In the genomic region with DNA sequence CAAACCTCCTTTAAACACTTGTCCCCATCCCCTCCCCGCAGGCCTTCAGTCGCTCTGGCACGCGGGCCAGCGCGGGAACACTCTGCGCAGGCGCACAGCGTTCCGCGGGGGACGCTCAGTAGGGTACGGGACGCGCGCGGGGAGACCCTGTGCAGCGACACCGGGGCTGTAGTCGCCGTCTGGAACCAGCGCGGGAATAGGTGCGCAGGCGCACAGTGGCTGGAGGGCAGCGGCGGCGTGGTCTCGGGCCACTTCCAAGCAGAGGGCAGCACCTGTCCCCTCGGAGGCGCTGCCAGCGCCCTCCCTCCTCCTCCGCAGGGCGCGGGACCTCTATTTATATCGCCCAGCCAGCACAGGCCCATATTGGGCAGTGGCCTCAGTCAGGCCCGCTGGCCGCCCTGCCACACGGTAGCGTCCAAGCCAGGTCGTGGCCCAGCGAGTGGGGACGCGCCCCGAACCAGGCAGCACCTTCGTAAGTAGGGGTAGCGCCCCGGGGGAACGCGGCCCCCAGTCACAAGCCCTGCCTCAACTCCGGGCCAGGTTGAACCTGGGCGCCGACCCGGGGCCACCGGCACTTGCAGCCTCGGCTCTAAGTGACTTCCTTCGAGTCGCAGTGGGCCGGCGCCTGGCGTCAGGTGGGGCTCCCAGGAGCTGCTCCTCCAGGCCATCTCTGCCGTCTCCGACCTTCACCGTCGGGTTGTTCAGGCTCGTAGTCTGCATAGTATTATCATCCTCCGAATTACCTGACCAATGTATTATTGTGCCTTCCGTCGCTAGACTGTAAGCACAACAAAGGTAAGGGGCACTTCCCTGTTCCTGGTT, we compare ENCODE assay signal across 9 cellular contexts. TPM values are rescaled to one million over a fixed set of nuclear protein-coding genes. Genes with fewer than 3 reads are reported as not detected.
A peak's percentile ranks its signal among the peaks of the same experiment; 100 is the strongest.
DNase-seq lines count a peak whose midpoint lies in the region; ATAC-seq, FAIRE-seq and TF ChIP-seq lines count a peak whose summit lies in the region.
"Had no signal": no experiment of that assay in that cellular context is flagged by ENCODE, and none has a peak within 500 bp of the region (broad histone marks: within the 10 kb centered on the region; RNA-seq: fewer than 3 reads in every experiment).

A gene with protein sequence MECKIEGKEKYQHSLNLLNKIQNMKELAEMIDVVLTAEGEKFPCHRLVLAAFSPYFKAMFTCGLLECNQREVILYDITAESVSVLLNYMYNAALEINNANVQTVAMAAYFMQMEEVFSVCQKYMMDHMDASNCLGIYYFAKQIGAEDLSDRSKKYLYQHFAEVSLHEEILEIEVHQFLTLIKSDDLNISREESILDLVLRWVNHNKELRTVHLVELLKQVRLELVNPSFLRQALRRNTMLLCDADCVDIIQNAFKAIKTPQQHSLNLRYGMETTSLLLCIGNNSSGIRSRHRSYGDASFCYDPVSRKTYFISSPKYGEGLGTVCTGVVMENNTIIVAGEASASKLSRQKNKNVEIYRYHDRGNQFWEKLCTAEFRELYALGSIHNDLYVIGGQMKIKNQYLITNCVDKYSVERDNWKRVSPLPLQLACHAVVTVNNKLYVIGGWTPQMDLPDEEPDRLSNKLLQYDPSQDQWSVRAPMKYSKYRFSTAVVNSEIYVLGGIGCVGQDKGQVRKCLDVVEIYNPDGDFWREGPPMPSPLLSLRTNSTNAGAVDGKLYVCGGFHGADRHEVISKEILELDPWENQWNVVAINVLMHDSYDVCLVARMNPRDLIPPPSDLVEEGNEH (plus strand): TSS at position 118 of the 822 bp plus-strand sequence. CDS start 7,830 bp downstream, outside the sequence.

- H2BK20ac ChIP-seq in H1 (ENCODE audit: low read length): 0 out of 2 replicates have a peak within 1 kb of the TSS, but pooled peaks have one; percentile 3

- H3K4me2 ChIP-seq in H1 (ENCODE audit: insufficient read depth in 1 of 2, low read depth in 2 of 2, low read length in 2 of 2): peak within 1 kb of the TSS; percentile 51 to 76

- peaks cover 8% of the 10 kb centered on the region for H3K4me1 Mint-ChIP-seq in activated CD4-positive, alpha-beta T cell treated with anti-CD3 and anti-CD28 coated beads for 36 hours

- POLR2A ChIA-PET in activated CD4-positive, alpha-beta T cell treated with anti-CD3 and anti-CD28 coated beads for 36 hours (lab: Charles Lee): no interaction called here
- POLR2A ChIA-PET in H1 (lab: Charles Lee; ENCODE audit: partially characterized antibody): interaction anchor here (0.7 kb wide), 1 partner anchor 18 kb away, joined by 3 read pairs; no protein-coding TSS in a partner anchor

- H3K9ac ChIP-seq in H1 (replicated peaks in 1 of 4; ENCODE audit: extremely low read depth in 1 of 4, low read depth in 3 of 4, low read length in 3 of 4): peak within 1 kb of the TSS in 2 of 4 experiments; percentile 7 to 10; a peak in 1 of 7 replicates

- H3K18ac ChIP-seq in H1 (ENCODE audit: extremely low read depth, low read length): no peak within 1 kb of the TSS

- CTCF ChIA-PET in activated CD4-positive, alpha-beta T cell treated with anti-CD3 and anti-CD28 coated beads for 36 hours (lab: Charles Lee): no interaction called here
- CTCF ChIA-PET in H1 (lab: Charles Lee; ENCODE audit: partially characterized antibody): interaction anchor here (0.7 to 1.0 kb wide), 3 partner anchors 27 to 63 kb away, joined by 3 to 4 read pairs (median 3); no protein-coding TSS in a partner anchor

- H2AK5ac ChIP-seq in H1 (ENCODE audit: low read depth, low read length): no peak within 1 kb of the TSS

- H2BK15ac ChIP-seq in H1 (ENCODE audit: low read length): peak within 1 kb of the TSS; percentile 88; the same call in 1 of the 2 replicates

- H3K4ac ChIP-seq in H1 (replicated peaks; ENCODE audit: insufficient read length, low read depth, low read length): no peak within 1 kb of the TSS

- FAIRE-seq in H1 (lab: Jason Lieb, UNC): no peak
- FAIRE-seq: A204.1 had no signal

- peaks cover 44% of the 10 kb centered on the region for H3K27me3 Mint-ChIP-seq in activated CD4-positive, alpha-beta T cell treated with anti-CD3 and anti-CD28 coated beads for 36 hours

- no peak within 1 kb of the TSS for H3K23ac ChIP-seq in H1 (ENCODE audit: insufficient read length)

- TF ChIP-seq POLR2A in H1 (IDR thresholded peaks at IDR 0.05; ENCODE audit: control extremely low read depth in 1 of 2, low read depth in 2 of 2, low read length in 2 of 2): no peak

- no peaks in the 10 kb centered on the region for H3K4me1 ChIP-seq in H1 (replicated peaks in 1 of 4; ENCODE audit: control insufficient read depth in 3 of 4, insufficient read depth in 4 of 4, low read length in 3 of 4)
- H3K4me1 ChIP-seq in tibial artery: peaks cover 0 to 37% (median 23%) of the 10 kb centered on the region in 4 donors

- no peaks in the 10 kb centered on the region for H4K20me1 ChIP-seq in H1 (replicated peaks in 1 of 2; ENCODE audit: control insufficient read depth in 1 of 2, insufficient read depth in 2 of 2, low read length in 2 of 2)

- intact Hi-C loops in activated CD4-positive, alpha-beta T cell treated with anti-CD3 and anti-CD28 coated beads for 36 hours (cut with DNase I, micrococcal nuclease): no loop called here
- intact Hi-C loops in tibial artery (cut with DNase I; ENCODE audit: low total_unique reads): no loop called here

- 0 out of 2 replicates have a peak within 1 kb of the TSS, but pooled peaks have one; percentile 17 for H2BK12ac ChIP-seq in H1 (ENCODE audit: low read depth, low read length)

- TF ChIP-seq RAD21 in H1 (IDR thresholded peaks at IDR 0.05 in 1 of 2, conservative IDR thresholded peaks at IDR 0.05 in 1 of 2; ENCODE audit: low read depth in 2 of 2, low read length in 2 of 2): no peak

- peaks cover 6% of the 10 kb centered on the region; the same call in 1 of the 2 replicates for H3K23me2 ChIP-seq in H1 (ENCODE audit: low read depth, low read length)

- peak within 1 kb of the TSS; percentile 86 for H4K8ac ChIP-seq in H1 (ENCODE audit: extremely low read depth, insufficient read depth, low read length)

- no peak within 1 kb of the TSS for H3K27ac ChIP-seq in H1 (ENCODE audit: low read depth, low read length)
- peak within 1 kb of the TSS; percentile 76 to 78 for H3K27ac ChIP-seq in tibial artery

- H3K79me2 ChIP-seq in H1 (ENCODE audit: control insufficient read depth in 1 of 2, insufficient read depth in 2 of 2, low read length in 2 of 2): no peaks in the 10 kb centered on the region

- no peak within 1 kb of the TSS for H2BK5ac ChIP-seq in H1 (ENCODE audit: low read depth, low read length)

- peak within 1 kb of the TSS; percentile 15 to 56 (median 28) for H3K4me3 ChIP-seq in H1 (ENCODE audit: extremely low read depth in 1 of 4, insufficient read depth in 2 of 4, low read depth in 3 of 4, low read length in 4 of 4)
- peak within 1 kb of the TSS; percentile 56 to 62 for H3K4me3 ChIP-seq in tibial artery

- H3K9me3 Mint-ChIP-seq in activated CD4-positive, alpha-beta T cell treated with anti-CD3 and anti-CD28 coated beads for 36 hours (ENCODE audit: low read depth): peaks cover 3% of the 10 kb centered on the region

- no peak within 1 kb of the TSS for H3K27ac Mint-ChIP-seq in activated CD4-positive, alpha-beta T cell treated with anti-CD3 and anti-CD28 coated beads for 36 hours

- peak within 1 kb of the TSS; percentile 91; the same call in 1 of the 2 replicates for H2AFZ ChIP-seq in H1 (ENCODE audit: low read length)

- H3K36me3 Mint-ChIP-seq in activated CD4-positive, alpha-beta T cell treated with anti-CD3 and anti-CD28 coated beads for 36 hours (ENCODE audit: low read depth): no peaks in the 10 kb centered on the region

- no peak within 1 kb of the TSS for H3K4me3 Mint-ChIP-seq in activated CD4-positive, alpha-beta T cell treated with anti-CD3 and anti-CD28 coated beads for 36 hours

- H3K27me3 ChIP-seq in H1 (replicated peaks in 1 of 4; ENCODE audit: control insufficient read depth in 3 of 4, extremely low read depth in 1 of 4, insufficient read depth in 3 of 4, low read length in 3 of 4) (peaks cover 11 to 35% (median 22%) of the 10 kb centered on the region in 4 experiments; a peak in 6 of 7 replicates), tibial artery (no peaks in the 10 kb centered on the region)

- no peak within 1 kb of the TSS for H3K14ac ChIP-seq in H1 (ENCODE audit: insufficient read length)

- TF ChIP-seq CTCF in H1 (IDR thresholded peaks at IDR 0.05; ENCODE audit: control extremely low read depth in 1 of 3, insufficient read depth in 1 of 3, low read depth in 1 of 3, low read length in 3 of 3): no peak
- no peak for TF ChIP-seq CTCF in tibial artery (IDR thresholded peaks at IDR 0.05)
- no peak for TF ChIP-seq CTCF in GM20000 (IDR thresholded peaks at IDR 0.05; ENCODE audit: extremely low read depth, missing control alignments)

- no peak for TF ChIP-seq EP300 in H1 (IDR thresholded peaks at IDR 0.05; ENCODE audit: borderline replicate concordance in 1 of 2, low read depth in 2 of 2, low read length in 2 of 2)

- H3K9me3 ChIP-seq in H1 (ENCODE audit: insufficient read depth in 2 of 2, low read depth in 1 of 2, low read length in 1 of 2): peaks cover 5 to 9% of the 10 kb centered on the region in 2 experiments; a peak in 3 of 4 replicates
- H3K9me3 ChIP-seq in tibial artery: no peaks in the 10 kb centered on the region

- H3K36me3 ChIP-seq in H1 (ENCODE audit: control insufficient read depth in 2 of 4, insufficient read depth in 4 of 4, low read length in 3 of 4) (no peaks in the 10 kb centered on the region), tibial artery (no peaks in the 10 kb centered on the region)

- WGBS in H1 (ENCODE audit: extremely low coverage in 1 of 2, insufficient coverage in 1 of 2, insufficient read length in 1 of 2, insufficient replicate concordance in 2 of 2, low coverage in 1 of 2, low lambda C conversion rate in 2 of 2, missing lambda C conversion rate in 1 of 2), 2 experiments: 22% methylated on average over 62 of the region's 69 CpGs; no CpG with 5 or more reads in 1 of the 2 experiments

- peak; percentile 7 for DNase-seq in activated CD4-positive, alpha-beta T cell treated with anti-CD3 and anti-CD28 coated beads for 36 hours
- DNase-seq in activated CD4-positive, alpha-beta T cell treated with anti-CD3 and anti-CD28 coated beads for 4 hours: no peak
- DNase-seq in H1 (ENCODE audit: low read depth in 1 of 2, low spot score in 2 of 2) (peak in 1 of 2 experiments; percentile 73), mucosa of gallbladder (ENCODE audit: low spot score) (peak; percentile 21), tibial artery (peak; percentile 43 to 88), GM20000 (ENCODE audit: low spot score) (no peak)

- no peak within 1 kb of the TSS for H4K5ac ChIP-seq in H1 (ENCODE audit: insufficient read length, low read depth, low read length)

- no peak within 1 kb of the TSS for H4K91ac ChIP-seq in H1 (replicated peaks; ENCODE audit: insufficient read length, low read length)

- no peak for ATAC-seq in activated CD4-positive, alpha-beta T cell treated with anti-CD3 and anti-CD28 coated beads for 36 hours
- ATAC-seq in HG02763 (IDR thresholded peaks at IDR 0.05; ENCODE audit: unreplicated experiment): no peak
- ATAC-seq in HG03108 (IDR thresholded peaks at IDR 0.05; ENCODE audit: unreplicated experiment): no peak

- no peak within 1 kb of the TSS for H2BK120ac ChIP-seq in H1 (replicated peaks; ENCODE audit: low read depth, low read length)

- H3K56ac ChIP-seq in H1 (replicated peaks; ENCODE audit: insufficient read length, low read depth, low read length): no peak within 1 kb of the TSS

- no peaks in the 10 kb centered on the region for H3K79me1 ChIP-seq in H1 (ENCODE audit: low read depth, low read length)

RNA-seq across cellular contexts. Expression of the gene that starts here (rescaled TPM):
- not detected for total RNA-seq in activated CD4-positive, alpha-beta T cell treated with anti-CD3 and anti-CD28 coated beads for 36 hours
- 0.17 and 0.63 TPM in 2 replicates for total RNA-seq in H1 (2021; fragmentation: NEBNext Ultra II Directional; extraction: Animal tissue kit (Norgen Biotek cat#: 25700))
- polyA plus RNA-seq in H1 (2011; rRNA removed): 0.20 and 0.33 TPM in 2 replicates
- 0.35 TPM for polyA plus RNA-seq in H1 (2011; cell fraction: cytosol; rRNA removed)
- polyA plus RNA-seq in H1 (2011; cell fraction: nucleus; rRNA removed): 0.16 TPM
- polyA plus RNA-seq in H1 (2012, experiment 1 of 2): 0.20 to 0.29 TPM (median 0.25 TPM) in 4 replicates
- not detected for polyA plus RNA-seq in H1 (2012, experiment 2 of 2)
- 0.20 TPM for polyA plus RNA-seq in H1 (2013, experiment 1 of 2)
- polyA plus RNA-seq in H1 (2013, experiment 2 of 2): 0.11 TPM
- polyA minus RNA-seq in H1 (2011; rRNA and poly(A)+ RNA removed): 0.46 and 0.76 TPM in 2 replicates
- 0.73 TPM for polyA minus RNA-seq in H1 (2011; cell fraction: cytosol; rRNA and poly(A)+ RNA removed)
- 3.0 TPM for polyA minus RNA-seq in H1 (2011; cell fraction: nucleus; rRNA and poly(A)+ RNA removed)
- total RNA-seq in mucosa of gallbladder: 2.1 TPM

Comparison
In these comparisons a context has a peak if more than half of its experiments do, and no peak if none do; other contexts are left out.
1. Peak in DNase-seq in activated CD4-positive, alpha-beta T cell treated with anti-CD3 and anti-CD28 coated beads for 36 hours; RNA of the gene not detected or under 1 TPM.
2. DNase-seq: peak in mucosa of gallbladder (single experiment) and tibial artery (2 of 2); none in activated CD4-positive, alpha-beta T cell treated with anti-CD3 and anti-CD28 coated beads for 4 hours (0 of 2) and GM20000 (single experiment).